In genomic region chr11:96222102-96222501, GRCh38 we compare ENCODE assay signal across 12 cellular contexts.
DNase-seq lines count a peak whose midpoint lies in the region; ATAC-seq and TF ChIP-seq lines count a peak whose summit lies in the region.
"Had no signal": no experiment of that assay in that cellular context is flagged by ENCODE, and none has a peak within 500 bp of the region (broad histone marks: within the 10 kb centered on the region; RNA-seq: fewer than 3 reads in every experiment).

No MANE protein-coding gene starts in this region.

- no peaks in the 10 kb centered on the region for H3K9me2 ChIP-seq in OCI-LY1 (ENCODE audit: low read depth, low read length)
- no peaks in the 10 kb centered on the region for H3K9me2 ChIP-seq in PC-9 (ENCODE audit: insufficient read depth)

- BruUV-seq in PC-9 (replicated peaks; lab: Mats Ljungman, UMichigan), result no TSS peak

- DNase-seq in activated T-cell treated with anti-CD3 and anti-CD28 coated beads, Interleukin-2, amount 50 U/mL, for 72 hours, result no peak
- DNase-seq in activated T-cell treated with anti-CD3 and anti-CD28 coated beads for 4 hours, result no peak
- DNase-seq in left kidney (ENCODE audit: low read depth, low spot score), result peak; percentile 33
- DNase-seq in thoracic aorta (ENCODE audit: low spot score), result no peak
- DNase-seq in PC-9, result no peak
- no peak for DNase-seq in NCI-H2171 treated with DMSO at 0.1 percent for 48 hours (lab: John Stamatoyannopoulos, UW)
- no peak for DNase-seq in endothelial cell (ENCODE audit: low spot score)
- DNase-seq: H9, kidney glomerular epithelial cell, NCI-H446 had no signal

- intact Hi-C loops in PC-9 (cut with micrococcal nuclease; ENCODE audit: unreplicated experiment), result loop anchor here (10.0 kb wide), 1 partner anchor 387 kb away; no protein-coding TSS in a partner anchor

- ATAC-seq in activated T-cell treated with anti-CD3 and anti-CD28 coated beads, Interleukin-2, amount 50 U/mL, for 72 hours (replicated peaks in 1 of 2), result no peak
- no peak for ATAC-seq in thoracic aorta (ENCODE audit: insufficient number of reproducible peaks, low FRiP score, low read depth)

- POLR2A ChIA-PET in PC-9 (lab: Charles Lee; ENCODE audit: unreplicated experiment), result interaction anchor here (0.6 kb wide), 1 partner anchor 386 kb away, joined by 5 read pairs; no protein-coding TSS in a partner anchor

- H2AFZ ChIP-seq in OCI-LY1 (ENCODE audit: low read length) (no peak overlapping the region), PC-9 (no peak overlapping the region)

- H3K27me3 ChIP-seq in OCI-LY1 (ENCODE audit: insufficient read depth, low read length) (no peaks in the 10 kb centered on the region), thoracic aorta (replicated peaks; ENCODE audit: insufficient read depth) (no peaks in the 10 kb centered on the region), PC-9 (ENCODE audit: insufficient read depth, low read depth) (no peaks in the 10 kb centered on the region)
- H3K27me3 ChIP-seq: breast epithelium had no signal

- peaks cover 90% of the 10 kb centered on the region for H3K4me1 Mint-ChIP-seq in activated T-cell treated with anti-CD3 and anti-CD28 coated beads, Interleukin-2, amount 50 U/mL, for 72 hours (ENCODE audit: low read depth)
- peaks cover 39% of the 10 kb centered on the region for H3K4me1 Mint-ChIP-seq in endothelial cell (ENCODE audit: unreplicated experiment)

- H4K20me1 ChIP-seq in OCI-LY1 (ENCODE audit: insufficient read depth, low read length) (no peaks in the 10 kb centered on the region), PC-9 (ENCODE audit: insufficient read depth) (no peaks in the 10 kb centered on the region)

- H3K36me3 ChIP-seq in OCI-LY1 (ENCODE audit: insufficient read depth, low read length) (no peaks in the 10 kb centered on the region), thoracic aorta (no peaks in the 10 kb centered on the region), PC-9 (ENCODE audit: low read depth) (no peaks in the 10 kb centered on the region)
- H3K36me3 ChIP-seq: breast epithelium had no signal

- H3K4me1 ChIP-seq in OCI-LY1 (ENCODE audit: insufficient read depth, low read length, severe bottlenecking), result peaks cover 54% of the 10 kb centered on the region
- H3K4me1 ChIP-seq in thoracic aorta (ENCODE audit: control insufficient read depth in 1 of 2, low read depth in 2 of 2), result peaks cover 56 to 82% of the 10 kb centered on the region in 2 donors
- H3K4me1 ChIP-seq in PC-9 (replicated peaks; ENCODE audit: insufficient read depth), result peaks cover 11% of the 10 kb centered on the region

- no peaks in the 10 kb centered on the region for H3K9me3 Mint-ChIP-seq in activated T-cell treated with anti-CD3 and anti-CD28 coated beads, Interleukin-2, amount 50 U/mL, for 72 hours
- no peaks in the 10 kb centered on the region for H3K9me3 Mint-ChIP-seq in endothelial cell (ENCODE audit: unreplicated experiment)
- H3K9me3 Mint-ChIP-seq: H9 had no signal

- no peak overlapping the region for H3K9ac ChIP-seq in OCI-LY1 (ENCODE audit: low read length)

- peak overlapping the region; percentile 61 to 68 for H3K4me3 Mint-ChIP-seq in activated T-cell treated with anti-CD3 and anti-CD28 coated beads, Interleukin-2, amount 50 U/mL, for 72 hours
- H3K4me3 Mint-ChIP-seq in endothelial cell (ENCODE audit: unreplicated experiment), result no peak overlapping the region
- H3K4me3 Mint-ChIP-seq: H9 had no signal

- H3F3A ChIP-seq in OCI-LY1 (ENCODE audit: insufficient read depth, low read length), result no peaks in the 10 kb centered on the region
- H3F3A ChIP-seq in PC-9 (ENCODE audit: insufficient read depth, low read depth), result peaks cover 7% of the 10 kb centered on the region

- H3K4me2 ChIP-seq in OCI-LY1 (ENCODE audit: low read length) (no peak overlapping the region), PC-9 (no peak overlapping the region)

- no peak overlapping the region for H3K4me3 ChIP-seq in OCI-LY1 (ENCODE audit: low read depth, low read length, poor library complexity, severe bottlenecking)
- peak overlapping the region; percentile 54 for H3K4me3 ChIP-seq in thoracic aorta
- H3K4me3 ChIP-seq in PC-9, result no peak overlapping the region
- H3K4me3 ChIP-seq: breast epithelium had no signal

- CTCF ChIA-PET in PC-9 (lab: Charles Lee), result interaction anchor here (0.6 kb wide), 1 partner anchor 11 kb away, joined by 8 read pairs; no protein-coding TSS in a partner anchor

- H3K79me2 ChIP-seq in OCI-LY1 (ENCODE audit: insufficient read depth, low read length), result no peaks in the 10 kb centered on the region
- H3K79me2 ChIP-seq in PC-9 (ENCODE audit: low read depth), result peaks cover 88% of the 10 kb centered on the region

- peak overlapping the region; percentile 21 for H3K27ac ChIP-seq in OCI-LY1 (ENCODE audit: low read depth, low read length, poor library complexity, severe bottlenecking)
- peak overlapping the region; percentile 32 to 51 for H3K27ac ChIP-seq in thoracic aorta
- no peak overlapping the region for H3K27ac ChIP-seq in PC-9

- no peaks in the 10 kb centered on the region for H3K27me3 Mint-ChIP-seq in activated T-cell treated with anti-CD3 and anti-CD28 coated beads, Interleukin-2, amount 50 U/mL, for 72 hours (ENCODE audit: low read depth)
- H3K27me3 Mint-ChIP-seq in endothelial cell (ENCODE audit: unreplicated experiment), result no peaks in the 10 kb centered on the region

- H3K9me3 ChIP-seq in OCI-LY1 (ENCODE audit: low read length) (no peaks in the 10 kb centered on the region), thoracic aorta (no peaks in the 10 kb centered on the region), PC-9 (ENCODE audit: insufficient read depth, low read depth) (no peaks in the 10 kb centered on the region)
- H3K9me3 ChIP-seq: breast epithelium had no signal

- peak overlapping the region; percentile 64 for H3K27ac Mint-ChIP-seq in activated T-cell treated with anti-CD3 and anti-CD28 coated beads, Interleukin-2, amount 50 U/mL, for 72 hours
- H3K27ac Mint-ChIP-seq in endothelial cell (ENCODE audit: unreplicated experiment), result no peak overlapping the region
- H3K27ac Mint-ChIP-seq: H9 had no signal

- H3K36me3 Mint-ChIP-seq in activated T-cell treated with anti-CD3 and anti-CD28 coated beads, Interleukin-2, amount 50 U/mL, for 72 hours (ENCODE audit: insufficient read depth in 2 of 2), result peaks cover 4 to 11% of the 10 kb centered on the region in 2 donors
- no peaks in the 10 kb centered on the region for H3K36me3 Mint-ChIP-seq in endothelial cell (ENCODE audit: low read depth, unreplicated experiment)

- no peak for TF ChIP-seq CTCF in OCI-LY1 (IDR thresholded peaks at IDR 0.05; ENCODE audit: low read length)
- no peak for TF ChIP-seq CTCF in thoracic aorta (IDR thresholded peaks at IDR 0.05)
- no peak for TF ChIP-seq CTCF in PC-9 (conservative IDR thresholded peaks at IDR 0.05)
- TF ChIP-seq CTCF in endothelial cell (IDR thresholded peaks at IDR 0.05; ENCODE audit: unreplicated experiment), result no peak
